Comparison of ENCODE assay signal across 39 cellular contexts in genomic region chr1:223680188-223680587, GRCh38. TPM values are rescaled to one million over a fixed set of nuclear protein-coding genes. Genes with fewer than 3 reads are reported as not detected.
"Had no signal": no experiment of that assay in that cellular context is flagged by ENCODE, and none has a peak within 500 bp of the region (broad histone marks: within the 10 kb centered on the region; RNA-seq: fewer than 3 reads in every experiment).

No MANE protein-coding gene starts in this region.

- H3K36me3 ChIP-seq: ascending aorta, cardiac muscle cell, WERI-Rb-1 had no signal

- H3K27me3 Mint-ChIP-seq: activated CD4-positive, alpha-beta T cell treated with anti-CD3 and anti-CD28 coated beads for 36 hours; activated naive CD4-positive, alpha-beta T cell treated with anti-CD3 and anti-CD28 coated beads, Interleukin-2, amount 50 U/mL, for 24 hours; central memory CD8-positive, alpha-beta T cell had no signal

- FAIRE-seq: bronchial epithelial cell had no signal

- H3K4me3 Mint-ChIP-seq: activated CD4-positive, alpha-beta memory T cell treated with anti-CD3 and anti-CD28 coated beads, Interleukin-2, amount 10 ng/mL, durations not matched to agents 7 days and 5 days; activated CD4-positive, alpha-beta T cell treated with anti-CD3 and anti-CD28 coated beads for 36 hours; activated CD4-positive, alpha-beta T cell treated with anti-CD3 and anti-CD28 coated beads, Interleukin-2, amount 10 ng/mL, durations not matched to agents 7 days and 5 days; activated CD8-positive, alpha-beta memory T cell treated with anti-CD3 and anti-CD28 coated beads, Interleukin-2, amount 10 ng/mL, durations not matched to agents 7 days and 5 days; activated CD8-positive, alpha-beta T cell treated with anti-CD3 and anti-CD28 coated beads, Interleukin-2, amount 10 ng/mL, durations not matched to agents 7 days and 5 days; activated naive CD4-positive, alpha-beta T cell treated with anti-CD3 and anti-CD28 coated beads, Interleukin-2, amount 10 ng/mL, durations not matched to agents 7 days and 5 days; activated naive CD4-positive, alpha-beta T cell treated with anti-CD3 and anti-CD28 coated beads, Interleukin-2, amount 50 U/mL, for 24 hours; activated naive CD8-positive, alpha-beta T cell; activated naive CD8-positive, alpha-beta T cell treated with anti-CD3 and anti-CD28 coated beads, Interleukin-2, amount 10 ng/mL, durations not matched to agents 7 days and 5 days; activated naive CD8-positive, alpha-beta T cell treated with anti-CD3 and anti-CD28 coated beads, Interleukin-2, amount 50 U/mL, for 24 hours; activated T-cell treated with anti-CD3 and anti-CD28 coated beads, Interleukin-2, amount 50 U/mL, for 24 hours; brain; central memory CD8-positive, alpha-beta T cell; T-helper 1 cell treated with Interleukin-12 subunit alpha and Interleukin-12 subunit beta and Interleukin-4 antibody, amounts not matched to agents 30 μg/mL and 1 μg/mL, for 36 hours; T-helper 2 cell treated with Interferon-gamma antibody and Interleukin-4, amounts not matched to agents 5 μg/mL and 100 μg/mL, for 36 hours; WTC11 had no signal

- H3K27ac Mint-ChIP-seq: activated CD4-positive, alpha-beta memory T cell treated with anti-CD3 and anti-CD28 coated beads, Interleukin-2, amount 10 ng/mL, durations not matched to agents 7 days and 5 days; activated CD4-positive, alpha-beta T cell treated with anti-CD3 and anti-CD28 coated beads for 36 hours; activated CD4-positive, alpha-beta T cell treated with anti-CD3 and anti-CD28 coated beads, Interleukin-2, amount 10 ng/mL, durations not matched to agents 7 days and 5 days; activated CD8-positive, alpha-beta memory T cell treated with anti-CD3 and anti-CD28 coated beads, Interleukin-2, amount 10 ng/mL, durations not matched to agents 7 days and 5 days; activated CD8-positive, alpha-beta T cell treated with anti-CD3 and anti-CD28 coated beads, Interleukin-2, amount 10 ng/mL, durations not matched to agents 7 days and 5 days; activated naive CD4-positive, alpha-beta T cell treated with anti-CD3 and anti-CD28 coated beads, Interleukin-2, amount 10 ng/mL, durations not matched to agents 7 days and 5 days; activated naive CD4-positive, alpha-beta T cell treated with anti-CD3 and anti-CD28 coated beads, Interleukin-2, amount 50 U/mL, for 24 hours; activated naive CD8-positive, alpha-beta T cell; activated naive CD8-positive, alpha-beta T cell treated with anti-CD3 and anti-CD28 coated beads, Interleukin-2, amount 10 ng/mL, durations not matched to agents 7 days and 5 days; activated naive CD8-positive, alpha-beta T cell treated with anti-CD3 and anti-CD28 coated beads, Interleukin-2, amount 50 U/mL, for 24 hours; activated T-cell treated with anti-CD3 and anti-CD28 coated beads, Interleukin-2, amount 50 U/mL, for 24 hours; activated T-helper 2 cell treated with anti-CD3 and anti-CD28 coated beads, Interferon-gamma antibody, Interleukin-2, Interleukin-4, amounts not matched to agents 10 μg/mL and 5 μg/mL and 100 μg/mL, durations not matched to agents 14 hours and 24 hours and 36 hours; brain; T-helper 1 cell treated with Interleukin-12 subunit alpha and Interleukin-12 subunit beta and Interleukin-4 antibody, amounts not matched to agents 30 μg/mL and 1 μg/mL, for 36 hours; T-helper 2 cell treated with Interferon-gamma antibody and Interleukin-4, amounts not matched to agents 5 μg/mL and 100 μg/mL, for 36 hours; WTC11 had no signal

- H3K4me3 ChIP-seq: ascending aorta, cardiac muscle cell had no signal

- DNase-seq: activated CD4-positive, alpha-beta memory T cell treated with anti-CD3 and anti-CD28 coated beads, Interleukin-2, amount 10 ng/mL, durations not matched to agents 7 days and 5 days; activated CD4-positive, alpha-beta T cell treated with anti-CD3 and anti-CD28 coated beads for 1 hour; activated CD4-positive, alpha-beta T cell treated with anti-CD3 and anti-CD28 coated beads for 36 hours; activated CD4-positive, alpha-beta T cell treated with anti-CD3 and anti-CD28 coated beads for 48 hours; activated CD4-positive, alpha-beta T cell treated with anti-CD3 and anti-CD28 coated beads, Interleukin-2, amount 10 ng/mL, durations not matched to agents 7 days and 5 days; activated CD4-positive, alpha-beta T cell treated with anti-CD3 and anti-CD28 coated beads, Interleukin-2, amount 50 U/mL, for 48 hours; activated CD4-positive, CD25-positive, alpha-beta regulatory T cell; activated CD8-positive, alpha-beta memory T cell treated with anti-CD3 and anti-CD28 coated beads for 24 hours; activated CD8-positive, alpha-beta memory T cell treated with anti-CD3 and anti-CD28 coated beads, Interleukin-2, amount 10 ng/mL, durations not matched to agents 7 days and 5 days; activated CD8-positive, alpha-beta memory T cell treated with anti-CD3 and anti-CD28 coated beads, Interleukin-2, amount 50 U/mL, for 48 hours; activated CD8-positive, alpha-beta T cell treated with anti-CD3 and anti-CD28 coated beads, Interleukin-2, amount 10 ng/mL, durations not matched to agents 7 days and 5 days; activated effector memory CD4-positive, alpha-beta T cell treated with Interleukin-2 at 50 U/mL for 16 hours; activated gamma-delta T cell; activated naive CD4-positive, alpha-beta T cell treated with anti-CD3 and anti-CD28 coated beads, Interleukin-2, amount 10 ng/mL, durations not matched to agents 7 days and 5 days; activated naive CD4-positive, alpha-beta T cell treated with Interleukin-2 at 50 U/mL for 16 hours; activated naive CD8-positive, alpha-beta T cell treated with anti-CD3 and anti-CD28 coated beads, Interleukin-2, amount 10 ng/mL, durations not matched to agents 7 days and 5 days; activated naive CD8-positive, alpha-beta T cell treated with anti-CD3 and anti-CD28 coated beads, Interleukin-2, amount 50 U/mL, for 24 hours; activated T-cell treated with anti-CD3 and anti-CD28 coated beads, Interleukin-2, amount 50 U/mL, for 24 hours; activated T-cell treated with anti-CD3 and anti-CD28 coated beads, Interleukin-2, amount 50 U/mL, for 48 hours; amygdala; anterior cingulate cortex; caudate nucleus; cerebellar nuclear complex; T-helper 1 cell; T-helper 2 cell; T-helper 9 cell; WERI-Rb-1 had no signal

- H3K4me1 Mint-ChIP-seq: activated CD4-positive, alpha-beta memory T cell treated with anti-CD3 and anti-CD28 coated beads, Interleukin-2, amount 10 ng/mL, durations not matched to agents 7 days and 5 days; activated CD4-positive, alpha-beta T cell treated with anti-CD3 and anti-CD28 coated beads for 36 hours; activated CD4-positive, alpha-beta T cell treated with anti-CD3 and anti-CD28 coated beads, Interleukin-2, amount 10 ng/mL, durations not matched to agents 7 days and 5 days; activated CD8-positive, alpha-beta memory T cell treated with anti-CD3 and anti-CD28 coated beads, Interleukin-2, amount 10 ng/mL, durations not matched to agents 7 days and 5 days; activated naive CD4-positive, alpha-beta T cell treated with anti-CD3 and anti-CD28 coated beads, Interleukin-2, amount 10 ng/mL, durations not matched to agents 7 days and 5 days; activated naive CD4-positive, alpha-beta T cell treated with anti-CD3 and anti-CD28 coated beads, Interleukin-2, amount 50 U/mL, for 24 hours; activated naive CD8-positive, alpha-beta T cell treated with anti-CD3 and anti-CD28 coated beads, Interleukin-2, amount 10 ng/mL, durations not matched to agents 7 days and 5 days; activated naive CD8-positive, alpha-beta T cell treated with anti-CD3 and anti-CD28 coated beads, Interleukin-2, amount 50 U/mL, for 24 hours; central memory CD8-positive, alpha-beta T cell; WTC11 had no signal

- ATAC-seq: activated CD4-positive, alpha-beta T cell treated with anti-CD3 and anti-CD28 coated beads for 36 hours; activated CD4-positive, CD25-positive, alpha-beta regulatory T cell treated with anti-CD3 and anti-CD28 coated beads, Interleukin-2, amount 50 U/mL, for 24 hours; activated CD8-positive, alpha-beta memory T cell treated with anti-CD3 and anti-CD28 coated beads, Interleukin-2, amount 10 ng/mL, durations not matched to agents 7 days and 5 days; activated CD8-positive, alpha-beta T cell treated with anti-CD3 and anti-CD28 coated beads, Interleukin-2, amount 10 ng/mL, durations not matched to agents 7 days and 5 days; activated naive CD8-positive, alpha-beta T cell treated with anti-CD3 and anti-CD28 coated beads, Interleukin-2, amount 50 U/mL, for 24 hours; WTC11 had no signal

- H3K9me3 Mint-ChIP-seq: activated T-helper 2 cell treated with anti-CD3 and anti-CD28 coated beads, Interferon-gamma antibody, Interleukin-2, Interleukin-4, amounts not matched to agents 10 μg/mL and 5 μg/mL and 100 μg/mL, durations not matched to agents 14 hours and 24 hours and 36 hours; T-helper 2 cell treated with Interferon-gamma antibody and Interleukin-4, amounts not matched to agents 5 μg/mL and 100 μg/mL, for 36 hours had no signal

- H3K36me3 Mint-ChIP-seq: activated CD8-positive, alpha-beta memory T cell treated with anti-CD3 and anti-CD28 coated beads, Interleukin-2, amount 10 ng/mL, durations not matched to agents 7 days and 5 days; activated naive CD4-positive, alpha-beta T cell treated with anti-CD3 and anti-CD28 coated beads, Interleukin-2, amount 10 ng/mL, durations not matched to agents 7 days and 5 days; activated naive CD8-positive, alpha-beta T cell treated with anti-CD3 and anti-CD28 coated beads, Interleukin-2, amount 10 ng/mL, durations not matched to agents 7 days and 5 days; brain had no signal

- H3K4me1 ChIP-seq: ascending aorta had no signal

- H3K27ac ChIP-seq: ascending aorta, cardiac muscle cell, WERI-Rb-1 had no signal

- H3K9me3 ChIP-seq: ascending aorta had no signal

RNA-seq across cellular contexts. Expression of gene CAPN8, which starts 14.7 kb away (rescaled TPM):
- total RNA-seq: activated CD4-positive, alpha-beta T cell treated with anti-CD3 and anti-CD28 coated beads for 36 hours; activated CD4-positive, alpha-beta T cell treated with anti-CD3 and anti-CD28 coated beads, Interleukin-2, amount 10 ng/mL, durations not matched to agents 7 days and 5 days; activated CD8-positive, alpha-beta memory T cell treated with anti-CD3 and anti-CD28 coated beads, Interleukin-2, amount 10 ng/mL, durations not matched to agents 7 days and 5 days; activated T-helper 2 cell treated with anti-CD3 and anti-CD28 coated beads, Interferon-gamma antibody, Interleukin-2, Interleukin-4, amounts not matched to agents 10 μg/mL and 5 μg/mL and 100 μg/mL, durations not matched to agents 14 hours and 24 hours and 36 hours; ascending aorta; cardiac muscle cell had no signal
